Comparison of ENCODE assay signal across 8 cellular contexts in the genomic region with DNA sequence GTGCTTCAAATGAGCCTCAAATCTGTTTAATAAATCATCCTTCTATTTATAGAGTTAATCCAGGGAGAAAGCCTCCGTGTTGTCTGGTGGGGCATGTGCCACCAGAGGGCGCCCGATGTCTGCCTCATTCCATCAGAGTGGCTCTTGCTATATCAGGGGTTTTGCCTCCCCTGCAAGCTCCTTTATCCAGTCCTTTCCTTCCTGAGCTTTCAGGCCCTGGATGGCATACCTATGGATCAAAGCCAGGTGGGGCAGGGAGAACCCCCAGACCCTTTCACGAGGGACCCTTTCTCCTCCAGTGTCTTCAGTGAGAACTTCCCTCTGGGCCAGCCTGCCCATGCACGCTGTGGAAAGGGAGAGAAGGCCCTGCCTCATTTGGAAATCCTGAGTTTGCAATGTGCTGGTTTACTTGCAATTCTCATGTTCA. TPM values are rescaled to one million over a fixed set of nuclear protein-coding genes. Genes with fewer than 3 reads are reported as not detected.
A peak's percentile ranks its signal among the peaks of the same experiment; 100 is the strongest.
DNase-seq lines count a peak whose midpoint lies in the region; ATAC-seq and TF ChIP-seq lines count a peak whose summit lies in the region.

No MANE protein-coding gene starts in this region.

- CTCF ChIA-PET in HEK293 (lab: Yijun Ruan, JAX), result interaction anchor here (0.6 to 2.7 kb wide), 34 partner anchors 9 to 1047 kb away, joined by 3 to 19 read pairs (median 4); a partner anchor contains a TSS

- 9 to 16% (median 9%) methylated on average over 5 of the region's 5 CpGs for WGBS in heart left ventricle, 4 donors
- 17 to 23% (median 18%) methylated on average over 5 of the region's 5 CpGs for whole genome bisulfite sequencing in psoas muscle, 3 donors

- no peaks in the 10 kb centered on the region for H3F3A ChIP-seq in SU-DHL-6 (ENCODE audit: insufficient read depth)

- no peak overlapping the region for H3K4me3 ChIP-seq in HEK293 (ENCODE audit: low read depth, low read length)
- H3K4me3 ChIP-seq in SU-DHL-6 (ENCODE audit: insufficient read depth, low read length, poor library complexity, severe bottlenecking), result no peak overlapping the region
- H3K4me3 ChIP-seq in heart left ventricle, result peak overlapping the region in 1 of 12 donors; percentile 22
- H3K4me3 ChIP-seq in psoas muscle, result no peak overlapping the region
- no peak overlapping the region for H3K4me3 ChIP-seq in uterus

- no peaks in the 10 kb centered on the region for H3K9me2 ChIP-seq in SU-DHL-6 (replicated peaks; ENCODE audit: insufficient read depth, low read length)

- POLR2A ChIA-PET in HEK293 (lab: Yijun Ruan, JAX), result no interaction called here

- no peak overlapping the region for H3K9ac ChIP-seq in SU-DHL-6 (ENCODE audit: low read length)

- H2AFZ ChIP-seq in SU-DHL-6 (ENCODE audit: low read depth, low read length, severe bottlenecking), result no peak overlapping the region

- DNase-seq in GM10266 (ENCODE audit: extremely low spot score) (peak; percentile 64), NCI-H1048 (lab: John Stamatoyannopoulos, UW) (peak; percentile 64), heart left ventricle (peak; percentile 80 to 90 (median 82)), psoas muscle (peak; percentile 89 to 93), uterus (peak; percentile 88 to 92)
- peak; percentile 40 for DNase-seq in activated naive CD8-positive, alpha-beta T cell treated with anti-CD3 and anti-CD28 coated beads, Interleukin-2, amount 50 U/mL, for 16 hours (ENCODE audit: low read depth, low spot score)

- H3K27ac ChIP-seq in HEK293 (ENCODE audit: extremely low read depth, low read depth, low read length), result no peak overlapping the region
- H3K27ac ChIP-seq in SU-DHL-6 (ENCODE audit: low read depth, low read length), result no peak overlapping the region
- H3K27ac ChIP-seq in heart left ventricle, result peak overlapping the region in 11 of 12 donors; percentile 25 to 79 (median 61)
- H3K27ac ChIP-seq in psoas muscle, result peak overlapping the region; percentile 42
- peak overlapping the region; percentile 69 to 79 for H3K27ac ChIP-seq in uterus

- no peak overlapping the region for H3K4me2 ChIP-seq in SU-DHL-6 (ENCODE audit: low read depth, low read length, poor library complexity, severe bottlenecking)

- H4K20me1 ChIP-seq in SU-DHL-6 (ENCODE audit: low read depth, low read length), result no peaks in the 10 kb centered on the region

- H3K79me2 ChIP-seq in SU-DHL-6 (ENCODE audit: insufficient read depth, low read length), result no peaks in the 10 kb centered on the region

- H3K27me3 ChIP-seq in SU-DHL-6 (ENCODE audit: low read length), result no peaks in the 10 kb centered on the region
- H3K27me3 ChIP-seq in heart left ventricle, result no peaks in the 10 kb centered on the region
- no peaks in the 10 kb centered on the region for H3K27me3 ChIP-seq in psoas muscle (ENCODE audit: insufficient read depth in 3 of 3, low read length in 2 of 3)
- no peaks in the 10 kb centered on the region for H3K27me3 ChIP-seq in uterus

- ATAC-seq in heart left ventricle, result peak; percentile 82 to 89 (median 85)
- ATAC-seq in psoas muscle, result peak; percentile 90 to 98 (median 96)

- TF ChIP-seq CTCF in GM10266 (IDR thresholded peaks at IDR 0.05; ENCODE audit: control insufficient read depth, insufficient read depth, low read depth, missing control alignments) (peak; percentile 84), HEK293 (tag by site-specific recombination; IDR thresholded peaks at IDR 0.05) (peak; percentile 80), SU-DHL-6 (IDR thresholded peaks at IDR 0.05; ENCODE audit: insufficient read depth, low read length, poor library complexity, severe bottlenecking) (peak; percentile 91), heart left ventricle (IDR thresholded peaks at IDR 0.05) (peak; percentile 75 to 97 (median 92)), psoas muscle (IDR thresholded peaks at IDR 0.05) (peak; percentile 93), uterus (IDR thresholded peaks at IDR 0.05) (peak; percentile 76 to 94 (median 90))

- no peaks in the 10 kb centered on the region for H3K9me3 ChIP-seq in HEK293 (ENCODE audit: control insufficient read depth, insufficient read depth, low read depth, low read length)
- H3K9me3 ChIP-seq in SU-DHL-6 (ENCODE audit: insufficient read depth, low read length), result no peaks in the 10 kb centered on the region
- H3K9me3 ChIP-seq in heart left ventricle, result no peaks in the 10 kb centered on the region
- no peaks in the 10 kb centered on the region for H3K9me3 ChIP-seq in psoas muscle
- H3K9me3 ChIP-seq in uterus, result no peaks in the 10 kb centered on the region

- intact Hi-C loops in heart left ventricle (cut with DNase I), result loop anchor here (1.0 to 10.0 kb wide), 16 partner anchors 37 to 1342 kb away; a partner anchor contains a TSS
- intact Hi-C loops in psoas muscle (cut with DNase I), result loop anchor here (2.0 to 10.0 kb wide), 4 partner anchors 230 to 1342 kb away; a partner anchor contains a TSS
- intact Hi-C loops in uterus (cut with DNase I; ENCODE audit: low total_unique reads), result loop anchor here (10.0 kb wide), 1 partner anchor 1344 kb away; no protein-coding TSS in a partner anchor

- no peak for TF ChIP-seq POLR2A in heart left ventricle (IDR thresholded peaks at IDR 0.05)
- TF ChIP-seq POLR2A in uterus (IDR thresholded peaks at IDR 0.05), result no peak

- peaks cover 2% of the 10 kb centered on the region; the same call in 1 of the 2 replicates for H3K4me1 ChIP-seq in HEK293 (ENCODE audit: control insufficient read depth, insufficient read depth, low read length)
- peaks cover 0 to 35% (median 14%) of the 10 kb centered on the region in 12 donors for H3K4me1 ChIP-seq in heart left ventricle
- H3K4me1 ChIP-seq in psoas muscle, result peaks cover 23% of the 10 kb centered on the region
- peaks cover 4 to 10% of the 10 kb centered on the region in 2 donors for H3K4me1 ChIP-seq in uterus

- H3K36me3 ChIP-seq in HEK293 (ENCODE audit: control insufficient read depth in 2 of 2, insufficient read depth in 1 of 2, low read length in 2 of 2) (no peaks in the 10 kb centered on the region), SU-DHL-6 (ENCODE audit: low read length) (no peaks in the 10 kb centered on the region), heart left ventricle (no peaks in the 10 kb centered on the region), psoas muscle (ENCODE audit: insufficient read depth in 1 of 2, low read depth in 1 of 2) (no peaks in the 10 kb centered on the region), uterus (no peaks in the 10 kb centered on the region)

TF ChIP-seq in HEK293, 187 proteins besides CTCF, POLR2A, EP300 and RAD21:
- 0 out of 2 replicates have a peak, but pooled peaks have one; percentile 29 for TF ChIP-seq ZNF660 (tag by site-specific recombination; IDR thresholded peaks at IDR 0.05)
- no peak for TF ChIP-seq ZNF623 (tag by site-specific recombination; IDR thresholded peaks at IDR 0.05)
- no peak for TF ChIP-seq ZNF311 (tag by site-specific recombination; IDR thresholded peaks at IDR 0.05; ENCODE audit: borderline replicate concordance)
- TF ChIP-seq IKZF3 (tag by site-specific recombination; IDR thresholded peaks at IDR 0.05), result 0 out of 2 replicates have a peak, but pooled peaks have one; percentile 26
- TF ChIP-seq TRIM28 (IDR thresholded peaks at IDR 0.05; ENCODE audit: borderline replicate concordance, low read length), result no peak
- TF ChIP-seq, protein P1, sequence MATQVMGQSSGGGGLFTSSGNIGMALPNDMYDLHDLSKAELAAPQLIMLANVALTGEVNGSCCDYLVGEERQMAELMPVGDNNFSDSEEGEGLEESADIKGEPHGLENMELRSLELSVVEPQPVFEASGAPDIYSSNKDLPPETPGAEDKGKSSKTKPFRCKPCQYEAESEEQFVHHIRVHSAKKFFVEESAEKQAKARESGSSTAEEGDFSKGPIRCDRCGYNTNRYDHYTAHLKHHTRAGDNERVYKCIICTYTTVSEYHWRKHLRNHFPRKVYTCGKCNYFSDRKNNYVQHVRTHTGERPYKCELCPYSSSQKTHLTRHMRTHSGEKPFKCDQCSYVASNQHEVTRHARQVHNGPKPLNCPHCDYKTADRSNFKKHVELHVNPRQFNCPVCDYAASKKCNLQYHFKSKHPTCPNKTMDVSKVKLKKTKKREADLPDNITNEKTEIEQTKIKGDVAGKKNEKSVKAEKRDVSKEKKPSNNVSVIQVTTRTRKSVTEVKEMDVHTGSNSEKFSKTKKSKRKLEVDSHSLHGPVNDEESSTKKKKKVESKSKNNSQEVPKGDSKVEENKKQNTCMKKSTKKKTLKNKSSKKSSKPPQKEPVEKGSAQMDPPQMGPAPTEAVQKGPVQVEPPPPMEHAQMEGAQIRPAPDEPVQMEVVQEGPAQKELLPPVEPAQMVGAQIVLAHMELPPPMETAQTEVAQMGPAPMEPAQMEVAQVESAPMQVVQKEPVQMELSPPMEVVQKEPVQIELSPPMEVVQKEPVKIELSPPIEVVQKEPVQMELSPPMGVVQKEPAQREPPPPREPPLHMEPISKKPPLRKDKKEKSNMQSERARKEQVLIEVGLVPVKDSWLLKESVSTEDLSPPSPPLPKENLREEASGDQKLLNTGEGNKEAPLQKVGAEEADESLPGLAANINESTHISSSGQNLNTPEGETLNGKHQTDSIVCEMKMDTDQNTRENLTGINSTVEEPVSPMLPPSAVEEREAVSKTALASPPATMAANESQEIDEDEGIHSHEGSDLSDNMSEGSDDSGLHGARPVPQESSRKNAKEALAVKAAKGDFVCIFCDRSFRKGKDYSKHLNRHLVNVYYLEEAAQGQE (tag by site-specific recombination; IDR thresholded peaks at IDR 0.05), result no peak
- TF ChIP-seq ZNF654 (tag by site-specific recombination; IDR thresholded peaks at IDR 0.05; ENCODE audit: low read depth), result peak; percentile 75
- TF ChIP-seq ZNF426 (tag by site-specific recombination; IDR thresholded peaks at IDR 0.05), result no peak
- no peak for TF ChIP-seq ZNF658 (tag by site-specific recombination; IDR thresholded peaks at IDR 0.05)
- no peak for TF ChIP-seq ZFP37 (tag by site-specific recombination; IDR thresholded peaks at IDR 0.05)
- no peak for TF ChIP-seq MYNN (tag by site-specific recombination; IDR thresholded peaks at IDR 0.05; ENCODE audit: borderline replicate concordance)

RNA-seq across cellular contexts. Expression of a gene that starts 39.8 kb away (rescaled TPM):
- total RNA-seq in heart left ventricle (10 to 100 TPM; 40.0 to 70.7 (median 49.0) TPM), psoas muscle (10 to 100 TPM; 25.2 to 35.0 (median 28.2) TPM), uterus (10 to 100 TPM; 13.2 to 39.6 (median 25.6) TPM)
- polyA plus RNA-seq in heart left ventricle (10 to 100 TPM; 33.9 to 41.0 TPM), psoas muscle (10 to 100 TPM; 23.9 to 42.6 (median 24.4) TPM)

Comparison
In these comparisons a context has a peak if more than half of its experiments do, and no peak if none do; other contexts are left out.
1. DNase-seq: peak in every context shown above with its lines; median percentile 91 in psoas muscle; 90 in uterus; 82 in heart left ventricle; 64 in GM10266; 64 in NCI-H1048; 40 in activated naive CD8-positive, alpha-beta T cell treated with anti-CD3 and anti-CD28 coated beads, Interleukin-2, amount 50 U/mL, for 16 hours.
2. H3K27ac ChIP-seq: peak in heart left ventricle (11 of 12), psoas muscle (single experiment) and uterus (2 of 2); none in HEK293 (single experiment) and SU-DHL-6 (single experiment).
3. Peak in every context shown above with its lines, with median percentiles within 50 percentile points of each other: CTCF ChIP-seq.